In the genomic region with DNA sequence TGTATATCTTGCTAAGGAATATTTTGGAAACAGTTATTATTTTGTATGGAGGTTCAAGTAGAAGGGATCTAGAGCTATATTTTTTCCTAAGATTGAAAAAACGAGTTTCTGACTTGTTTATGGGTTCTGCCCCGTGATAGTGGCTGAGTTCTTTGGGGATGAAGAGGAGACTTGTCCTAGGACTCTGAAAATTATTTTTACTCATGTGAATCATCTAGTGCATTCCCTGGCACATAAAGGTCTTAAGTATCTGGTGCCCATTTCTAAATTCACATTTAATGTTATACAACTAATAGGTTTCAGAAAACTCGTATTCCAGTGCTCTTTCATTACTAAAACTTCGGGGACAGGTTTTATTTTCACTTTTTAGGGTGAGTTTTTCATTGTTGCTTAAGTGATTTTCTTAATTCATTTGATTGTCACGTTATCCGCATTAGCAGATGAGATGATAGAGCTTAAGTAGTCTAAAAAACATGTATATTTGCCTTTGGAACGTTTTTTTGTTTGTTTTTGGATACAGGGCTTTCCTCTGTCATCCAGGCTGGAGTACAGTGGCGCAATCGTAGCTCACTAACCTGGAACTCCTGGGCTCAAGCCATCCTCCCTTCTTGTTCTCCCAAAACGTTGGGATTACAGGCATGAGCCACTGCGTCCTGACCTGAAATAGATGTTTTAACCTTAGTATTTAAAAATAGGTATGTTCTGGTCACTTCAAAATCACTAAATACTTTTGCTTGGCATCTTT, we compare ENCODE assay signal across 8 cellular contexts. TPM values are rescaled to one million over a fixed set of nuclear protein-coding genes. Genes with fewer than 3 reads are reported as not detected.
A peak's percentile ranks its signal among the peaks of the same experiment; 100 is the strongest.
DNase-seq lines count a peak whose midpoint lies in the region; FAIRE-seq and TF ChIP-seq lines count a peak whose summit lies in the region.

No MANE protein-coding gene starts in this region.

- peaks cover 30% of the 10 kb centered on the region for H3K4me1 ChIP-seq in adipocyte (ENCODE audit: control insufficient read depth, insufficient read depth, low read length)

- peak overlapping the region; percentile 98 for H3K27ac ChIP-seq in layer of hippocampus (ENCODE audit: low read depth, low read length)

- H3K9ac ChIP-seq in adipocyte (ENCODE audit: low read length): peak overlapping the region; percentile 99

- no peak for DNase-seq in activated naive CD4-positive, alpha-beta T cell treated with anti-CD3 and anti-CD28 coated beads, Interleukin-2, amount 10 ng/mL, durations not matched to agents 7 days and 5 days
- DNase-seq in activated naive CD4-positive, alpha-beta T cell (lab: John Stamatoyannopoulos, UW): no peak
- DNase-seq in adipocyte (ENCODE audit: low read depth) (peak; percentile 19), type B pancreatic cell (ENCODE audit: extremely low spot score, unreplicated experiment) (no peak), NCI-H1092 (lab: John Stamatoyannopoulos, UW) (no peak), H54 (ENCODE audit: insufficient read length, low spot score) (no peak), NCI-H526 treated with DMSO at 0.1 percent for 48 hours (lab: John Stamatoyannopoulos, UW) (no peak)

- H3K27me3 Mint-ChIP-seq in activated naive CD4-positive, alpha-beta T cell treated with anti-CD3 and anti-CD28 coated beads, Interleukin-2, amount 10 ng/mL, durations not matched to agents 7 days and 5 days: no peaks in the 10 kb centered on the region
- H3K27me3 Mint-ChIP-seq in type B pancreatic cell: no peaks in the 10 kb centered on the region

- CTCF ChIA-PET in activated naive CD4-positive, alpha-beta T cell treated with anti-CD3 and anti-CD28 coated beads, Interleukin-2, amount 10 ng/mL, durations not matched to agents 7 days and 5 days (lab: Charles Lee): interaction anchor here (0.7 to 2.1 kb wide), 4 partner anchors 46 to 107 kb away, joined by 3 to 8 read pairs (median 4); no protein-coding TSS in a partner anchor

- peaks cover 62% of the 10 kb centered on the region for H3K4me1 Mint-ChIP-seq in activated naive CD4-positive, alpha-beta T cell treated with anti-CD3 and anti-CD28 coated beads, Interleukin-2, amount 10 ng/mL, durations not matched to agents 7 days and 5 days
- peaks cover 19% of the 10 kb centered on the region for H3K4me1 Mint-ChIP-seq in type B pancreatic cell (ENCODE audit: unreplicated experiment)

- peak overlapping the region; percentile 86 for H3K4me3 Mint-ChIP-seq in activated naive CD4-positive, alpha-beta T cell treated with anti-CD3 and anti-CD28 coated beads, Interleukin-2, amount 10 ng/mL, durations not matched to agents 7 days and 5 days
- peak overlapping the region; percentile 91 for H3K4me3 Mint-ChIP-seq in type B pancreatic cell

- H3K36me3 Mint-ChIP-seq in activated naive CD4-positive, alpha-beta T cell treated with anti-CD3 and anti-CD28 coated beads, Interleukin-2, amount 10 ng/mL, durations not matched to agents 7 days and 5 days: peaks cover 39% of the 10 kb centered on the region
- H3K36me3 Mint-ChIP-seq in type B pancreatic cell: peaks cover 7% of the 10 kb centered on the region

- TF ChIP-seq CTCF in type B pancreatic cell (conservative IDR thresholded peaks at IDR 0.05): no peak

- peaks cover 12% of the 10 kb centered on the region for H3K36me3 ChIP-seq in adipocyte (ENCODE audit: control insufficient read depth, insufficient read depth, low read length, severe bottlenecking)

- H3K27me3 ChIP-seq in adipocyte (replicated peaks; ENCODE audit: control insufficient read depth, insufficient read depth, low read length): no peaks in the 10 kb centered on the region
- no peaks in the 10 kb centered on the region for H3K27me3 ChIP-seq in layer of hippocampus (ENCODE audit: control insufficient read depth, insufficient read depth, low read length)

- H3K9me3 ChIP-seq in adipocyte (ENCODE audit: control insufficient read depth, low read length): no peaks in the 10 kb centered on the region

- H3K4me3 ChIP-seq in adipocyte (ENCODE audit: low read length): peak overlapping the region; percentile 90

- peak overlapping the region; percentile 94 for H3K27ac Mint-ChIP-seq in activated naive CD4-positive, alpha-beta T cell treated with anti-CD3 and anti-CD28 coated beads, Interleukin-2, amount 10 ng/mL, durations not matched to agents 7 days and 5 days
- peak overlapping the region; percentile 98 for H3K27ac Mint-ChIP-seq in type B pancreatic cell

- FAIRE-seq in H54 (lab: Jason Lieb, UNC): no peak

- no peaks in the 10 kb centered on the region for H3K9me3 Mint-ChIP-seq in activated naive CD4-positive, alpha-beta T cell treated with anti-CD3 and anti-CD28 coated beads, Interleukin-2, amount 10 ng/mL, durations not matched to agents 7 days and 5 days
- H3K9me3 Mint-ChIP-seq in type B pancreatic cell: no peaks in the 10 kb centered on the region

- no peak for TF ChIP-seq POLR2A in H54 (IDR thresholded peaks at IDR 0.05; ENCODE audit: low read depth, low read length)

RNA-seq across cellular contexts. Expression of a gene that starts 2.1 kb away (rescaled TPM):
- 31.4 and 40.4 TPM in 2 replicates for total RNA-seq in type B pancreatic cell (ENCODE audit: low replicate concordance)

RNA-seq across cellular contexts. Expression of a gene that starts 2.7 kb away (rescaled TPM):
- total RNA-seq in type B pancreatic cell (ENCODE audit: low replicate concordance): 30.7 and 33.7 TPM in 2 replicates

RNA-seq across cellular contexts. Expression of a gene that starts 21.9 kb away (rescaled TPM):
- total RNA-seq in type B pancreatic cell (ENCODE audit: low replicate concordance): 0.64 and 1.5 TPM in 2 replicates

RNA-seq across cellular contexts. Expression of a gene that starts 32.6 kb away (rescaled TPM):
- total RNA-seq in type B pancreatic cell (ENCODE audit: low replicate concordance): not detected in 2 replicates

RNA-seq across cellular contexts. Expression of a gene that starts 35.8 kb away (rescaled TPM):
- 3.1 and 5.1 TPM in 2 replicates for total RNA-seq in type B pancreatic cell (ENCODE audit: low replicate concordance)
